In genomic region chr9:95726756-95727155, GRCh38 we compare ENCODE assay signal across 8 cellular contexts.
A peak's percentile ranks its signal among the peaks of the same experiment; 100 is the strongest.
DNase-seq lines count a peak whose midpoint lies in the region; ATAC-seq and TF ChIP-seq lines count a peak whose summit lies in the region.

No MANE protein-coding gene starts in this region.

- TF ChIP-seq POLR2A in erythroblast (IDR thresholded peaks at IDR 0.05; ENCODE audit: low read length): no peak

- H3K9me3 Mint-ChIP-seq in neural progenitor cell: peaks cover 10% of the 10 kb centered on the region

- H3K4me3 Mint-ChIP-seq in neural progenitor cell: no peak overlapping the region

- H2AFZ ChIP-seq in OCI-LY3 (ENCODE audit: low read depth, low read length) (no peak overlapping the region), neural progenitor cell (replicated peaks) (no peak overlapping the region)

- H3K9me3 ChIP-seq in OCI-LY3 (ENCODE audit: insufficient read depth, low read length) (no peaks in the 10 kb centered on the region), neural progenitor cell (ENCODE audit: low read depth) (no peaks in the 10 kb centered on the region)

- H3K27me3 ChIP-seq in OCI-LY3 (ENCODE audit: low read depth, low read length): no peaks in the 10 kb centered on the region
- no peaks in the 10 kb centered on the region for H3K27me3 ChIP-seq in neural progenitor cell

- H3K79me2 ChIP-seq in OCI-LY3 (ENCODE audit: low read length) (no peaks in the 10 kb centered on the region), neural progenitor cell (ENCODE audit: low read depth) (no peaks in the 10 kb centered on the region)

- no peak overlapping the region for H3K27ac Mint-ChIP-seq in neural progenitor cell

- no peaks in the 10 kb centered on the region for H3K4me1 Mint-ChIP-seq in neural progenitor cell

- H3K4me3 ChIP-seq in HFF-Myc (replicated peaks; ENCODE audit: low read depth, low read length): no peak overlapping the region
- H3K4me3 ChIP-seq in OCI-LY3 (ENCODE audit: low read length): no peak overlapping the region
- no peak overlapping the region for H3K4me3 ChIP-seq in neural progenitor cell

- H4K20me1 ChIP-seq in OCI-LY3 (ENCODE audit: insufficient read depth, low read length) (no peaks in the 10 kb centered on the region), neural progenitor cell (ENCODE audit: low read depth) (no peaks in the 10 kb centered on the region)

- H3K27ac ChIP-seq in C4-2B (no peak overlapping the region), OCI-LY3 (ENCODE audit: low read length) (no peak overlapping the region), neural progenitor cell (no peak overlapping the region)

- no peaks in the 10 kb centered on the region for H3K36me3 Mint-ChIP-seq in neural progenitor cell

- DNase-seq in HFF-Myc (ENCODE audit: extremely low read depth, low read depth): peak; percentile 17
- peak; percentile 26 to 53 for DNase-seq in erythroblast (lab: John Stamatoyannopoulos, UW)
- peak; percentile 74 for DNase-seq in neural progenitor cell (ENCODE audit: low spot score)
- DNase-seq in activated effector memory CD4-positive, alpha-beta T cell treated with anti-CD3 and anti-CD28 coated beads, Interleukin-2, amount 50 U/mL, for 16 hours: no peak
- DNase-seq in stimulated activated CD4-positive, alpha-beta T cell treated with anti-CD3 and anti-CD28 coated beads, Interleukin-4, amount 100 ng/mL, for 1 hour: no peak

- H3K4me1 ChIP-seq in OCI-LY3 (ENCODE audit: low read length) (peaks cover 14% of the 10 kb centered on the region), neural progenitor cell (no peaks in the 10 kb centered on the region)

- TF ChIP-seq CTCF in C4-2B (conservative IDR thresholded peaks at IDR 0.05): peak; percentile 80
- TF ChIP-seq CTCF in HFF-Myc (IDR thresholded peaks at IDR 0.05; ENCODE audit: low read depth, low read length, missing control alignments): peak; percentile 60
- peak; percentile 86 for TF ChIP-seq CTCF in OCI-LY3 (IDR thresholded peaks at IDR 0.05; ENCODE audit: low read depth, low read length)
- peak; percentile 79 for TF ChIP-seq CTCF in neural progenitor cell (IDR thresholded peaks at IDR 0.05)

- H3F3A ChIP-seq in neural progenitor cell (ENCODE audit: low read depth): no peaks in the 10 kb centered on the region

- no peak overlapping the region for H3K4me2 ChIP-seq in OCI-LY3 (ENCODE audit: low read length)
- no peak overlapping the region for H3K4me2 ChIP-seq in neural progenitor cell

- no peak for ATAC-seq in GM19455 (IDR thresholded peaks at IDR 0.05; ENCODE audit: unreplicated experiment)

- H3K36me3 ChIP-seq in OCI-LY3 (replicated peaks; ENCODE audit: low read depth, low read length) (no peaks in the 10 kb centered on the region), neural progenitor cell (no peaks in the 10 kb centered on the region)

- H3K27me3 Mint-ChIP-seq in neural progenitor cell (ENCODE audit: insufficient read depth, low read depth): no peaks in the 10 kb centered on the region

- H3K9ac ChIP-seq in OCI-LY3 (ENCODE audit: low read length): no peak overlapping the region
- H3K9ac ChIP-seq in neural progenitor cell: no peak overlapping the region

Comparison
In these comparisons a context has a peak if more than half of its experiments do, and no peak if none do; other contexts are left out.
1. DNase-seq: peak in HFF-Myc (single experiment), erythroblast (2 of 2) and neural progenitor cell (single experiment); none in activated effector memory CD4-positive, alpha-beta T cell treated with anti-CD3 and anti-CD28 coated beads, Interleukin-2, amount 50 U/mL, for 16 hours (single experiment) and stimulated activated CD4-positive, alpha-beta T cell treated with anti-CD3 and anti-CD28 coated beads, Interleukin-4, amount 100 ng/mL, for 1 hour (single experiment).
2. Peak in every context shown above with its lines, with median percentiles within 50 percentile points of each other: CTCF ChIP-seq.